ENCODE assay signal across 8 cellular contexts in the genomic region with DNA sequence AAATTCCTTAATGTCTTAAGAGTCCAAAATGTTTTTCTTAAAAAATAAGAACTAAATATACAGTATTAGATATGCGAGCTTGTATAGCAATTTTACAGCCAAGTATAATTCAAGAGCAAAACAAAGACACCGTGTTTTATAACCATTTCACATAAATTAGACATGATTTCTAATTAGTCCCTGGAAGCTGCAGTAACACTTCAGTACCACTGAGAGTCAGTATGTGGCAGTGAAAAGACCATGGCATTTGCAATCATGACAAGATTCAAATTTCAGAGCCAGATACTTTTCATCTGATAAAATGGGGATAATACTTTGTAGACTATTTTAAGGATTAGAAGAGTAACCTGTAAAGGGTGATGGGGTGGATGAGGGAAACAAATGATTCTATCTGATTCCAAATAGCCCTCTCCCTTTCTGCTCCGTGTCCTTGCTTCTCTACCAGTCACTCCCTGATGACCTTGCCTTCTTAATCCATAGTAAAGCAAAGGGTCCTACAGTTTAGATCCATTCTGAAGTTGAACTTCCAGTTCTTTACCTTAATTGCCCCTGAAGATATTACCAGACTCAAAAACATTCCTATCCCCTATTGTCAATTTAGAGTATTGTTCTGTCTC.
DNase-seq lines count a peak whose midpoint lies in the region; ATAC-seq and TF ChIP-seq lines count a peak whose summit lies in the region.

No MANE protein-coding gene starts in this region.

- H3K4me3 ChIP-seq in AG04449 (ENCODE audit: low read depth, low read length) (no peak overlapping the region), cardiac fibroblast (replicated peaks in 1 of 2; ENCODE audit: low read depth in 2 of 2, low read length in 2 of 2) (no peak overlapping the region), left lung (no peak overlapping the region)

- TF ChIP-seq CTCF in AG04449 (IDR thresholded peaks at IDR 0.05; ENCODE audit: insufficient read depth, low read length, missing control alignments) = peak; percentile 60
- TF ChIP-seq CTCF in GM12872 (IDR thresholded peaks at IDR 0.05; ENCODE audit: insufficient read depth, low read depth, low read length) = peak; percentile 73
- peak; percentile 81 for TF ChIP-seq CTCF in cardiac fibroblast (IDR thresholded peaks at IDR 0.05; ENCODE audit: low read depth, low read length)
- peak; percentile 53 to 83 for TF ChIP-seq CTCF in left lung (IDR thresholded peaks at IDR 0.05)

- H3K27me3 ChIP-seq in left lung = no peaks in the 10 kb centered on the region

- H3K36me3 ChIP-seq in left lung = no peaks in the 10 kb centered on the region

- H3K27ac ChIP-seq in left lung = no peak overlapping the region

- POLR2A ChIA-PET in AG04449 (lab: Yijun Ruan, JAX) = no interaction called here

- no peaks in the 10 kb centered on the region for H3K4me1 ChIP-seq in left lung

- H3K9me3 ChIP-seq in left lung = no peaks in the 10 kb centered on the region

- DNase-seq in AG04449 (ENCODE audit: low read depth, low spot score) = peak; percentile 7
- peak; percentile 16 for DNase-seq in NCI-H526 treated with DMSO at 0.1 percent for 48 hours (lab: John Stamatoyannopoulos, UW)
- peak; percentile 71 to 73 for DNase-seq in cardiac fibroblast (ENCODE audit: low read depth in 2 of 2)
- DNase-seq in left lung = no peak
- no peak for DNase-seq in activated naive CD4-positive, alpha-beta T cell (lab: John Stamatoyannopoulos, UW)
- DNase-seq in islet precursor cell = no peak

- intact Hi-C loops in left lung (cut with DNase I) = loop anchor here in 1 of 2 donors (10.0 kb wide), 1 partner anchor 340 kb away; a partner anchor contains a TSS

- peak; percentile 85 for ATAC-seq in HG02852 (IDR thresholded peaks at IDR 0.05; ENCODE audit: unreplicated experiment)
- ATAC-seq in left lung = peak; percentile 88

- CTCF ChIA-PET in AG04449 (lab: Yijun Ruan, JAX) = interaction anchor here (2.0 to 4.6 kb wide), 3 partner anchors 33 to 342 kb away, joined by 8 to 36 read pairs (median 13); a partner anchor contains a TSS

Comparison
In these comparisons a context has a peak if more than half of its experiments do, and no peak if none do; other contexts are left out.
1. DNase-seq: peak in AG04449 (single experiment), NCI-H526 treated with DMSO at 0.1 percent for 48 hours (single experiment) and cardiac fibroblast (2 of 2); none in left lung (0 of 2), activated naive CD4-positive, alpha-beta T cell (0 of 4) and islet precursor cell (single experiment).
2. Peak in every context shown above with its lines, with median percentiles within 50 percentile points of each other: CTCF ChIP-seq.